In the genomic region with DNA sequence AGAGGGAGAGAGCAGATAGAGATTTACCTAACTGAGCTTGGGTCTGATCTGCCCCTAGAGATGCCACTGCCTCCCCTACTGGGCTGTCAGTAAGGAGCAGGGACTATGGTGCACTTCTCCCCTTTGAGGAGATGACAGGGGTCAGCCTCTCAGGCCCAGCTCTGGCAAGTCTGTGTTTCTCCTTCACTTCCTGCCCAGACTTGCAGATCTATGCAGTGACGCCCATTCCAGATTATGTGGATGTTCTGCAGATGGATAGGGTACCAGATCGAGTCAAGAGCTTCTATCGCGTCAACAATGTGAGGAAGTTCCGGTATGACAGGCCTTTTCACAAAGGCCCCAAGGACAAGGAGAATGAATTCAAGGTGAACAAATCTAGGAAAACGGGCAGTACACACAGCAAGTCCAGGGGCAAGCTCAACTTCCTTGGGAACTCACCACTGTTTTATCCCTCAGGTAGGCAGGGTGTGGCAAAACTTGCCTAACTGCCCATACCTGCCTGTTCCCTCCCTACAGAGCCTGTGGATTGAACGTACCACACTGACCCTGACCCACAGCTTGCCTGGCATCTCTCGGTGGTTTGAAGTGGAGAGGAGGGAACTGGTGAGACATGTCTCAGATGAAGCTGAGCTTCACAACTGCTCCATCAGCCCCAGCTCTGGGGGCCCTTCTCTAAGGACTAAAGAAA, we compare ENCODE assay signal across 19 cellular contexts. TPM values are rescaled to one million over a fixed set of nuclear protein-coding genes. Genes with fewer than 3 reads are reported as not detected.
DNase-seq lines count a peak whose midpoint lies in the region; ATAC-seq and TF ChIP-seq lines count a peak whose summit lies in the region.
"Had no signal": no experiment of that assay in that cellular context is flagged by ENCODE, and none has a peak within 500 bp of the region (broad histone marks: within the 10 kb centered on the region; RNA-seq: fewer than 3 reads in every experiment).

No MANE protein-coding gene starts in this region.

- H3K4me1 ChIP-seq in foreskin keratinocyte, result no peaks in the 10 kb centered on the region
- H3K4me1 ChIP-seq: Peyer's patch had no signal

- no peaks in the 10 kb centered on the region for H3K36me3 Mint-ChIP-seq in type B pancreatic cell

- H3K4me1 Mint-ChIP-seq in type B pancreatic cell (ENCODE audit: unreplicated experiment), result peaks cover 7% of the 10 kb centered on the region

- DNase-seq in activated effector memory CD4-positive, alpha-beta T cell treated with anti-CD3 and anti-CD28 coated beads, Interleukin-2, amount 50 U/mL, for 16 hours, result peak; percentile 52
- DNase-seq in activated effector memory CD4-positive, alpha-beta T cell treated with Interleukin-2 at 50 U/mL for 16 hours, result no peak
- peak; percentile 19 to 49 for DNase-seq in foreskin keratinocyte
- no peak for DNase-seq in type B pancreatic cell (ENCODE audit: extremely low spot score, unreplicated experiment)
- DNase-seq in NCI-H510A (lab: John Stamatoyannopoulos, UW), result no peak
- DNase-seq in activated CD4-positive, alpha-beta T cell treated with anti-CD3 and anti-CD28 coated beads for 1 hour, result no peak
- DNase-seq: 8988T; AML-193; C1 segment of cervical spinal cord; EL; GF-D8; Karpas-422; NCI-H187; NCI-H2107; NCI-H446 treated with DMSO at 0.1 percent for 48 hours; NK-92 treated with Interleukin-12 subunit alpha and Interleukin-12 subunit beta, amount 100 ng/mL, for 24 hours had no signal

- no peaks in the 10 kb centered on the region for H3K27me3 Mint-ChIP-seq in type B pancreatic cell

- H3K4me3 Mint-ChIP-seq in type B pancreatic cell, result peak overlapping the region; percentile 26

- ATAC-seq in foreskin keratinocyte (no peak), HG02885 (IDR thresholded peaks at IDR 0.05; ENCODE audit: poor library complexity, unreplicated experiment) (no peak)

- H3K27ac ChIP-seq in VCaP (peak overlapping the region; percentile 35), foreskin keratinocyte (no peak overlapping the region)
- H3K27ac ChIP-seq: Peyer's patch had no signal

- TF ChIP-seq CTCF in VCaP (conservative IDR thresholded peaks at IDR 0.05), result no peak
- no peak for TF ChIP-seq CTCF in foreskin keratinocyte (conservative IDR thresholded peaks at IDR 0.05)
- no peak for TF ChIP-seq CTCF in type B pancreatic cell (conservative IDR thresholded peaks at IDR 0.05)

- peak overlapping the region; percentile 83 for H3K27ac Mint-ChIP-seq in type B pancreatic cell

- H3K9me3 Mint-ChIP-seq in type B pancreatic cell, result no peaks in the 10 kb centered on the region

- H3K27me3 ChIP-seq in foreskin keratinocyte, result no peaks in the 10 kb centered on the region
- H3K27me3 ChIP-seq: Peyer's patch had no signal

RNA-seq across cellular contexts. Expression of a gene that starts 29.1 kb away (rescaled TPM):
- total RNA-seq in foreskin keratinocyte (195 and 214 TPM in 2 replicates), type B pancreatic cell (ENCODE audit: low replicate concordance) (139 and 187 TPM in 2 replicates)
- polyA plus RNA-seq in foreskin keratinocyte, result 266 and 289 TPM in 2 replicates

RNA-seq across cellular contexts. Expression of a gene that starts 35.0 kb away (rescaled TPM):
- total RNA-seq in foreskin keratinocyte (29.5 and 33.2 TPM in 2 replicates), type B pancreatic cell (ENCODE audit: low replicate concordance) (54.3 and 66.4 TPM in 2 replicates)
- polyA plus RNA-seq in foreskin keratinocyte, result 18.6 and 20.0 TPM in 2 replicates

Comparison
In these comparisons a context has a peak if more than half of its experiments do, and no peak if none do; other contexts are left out.
1. DNase-seq: peak in activated effector memory CD4-positive, alpha-beta T cell treated with anti-CD3 and anti-CD28 coated beads, Interleukin-2, amount 50 U/mL, for 16 hours (single experiment) and foreskin keratinocyte (2 of 2); none in activated effector memory CD4-positive, alpha-beta T cell treated with Interleukin-2 at 50 U/mL for 16 hours (single experiment), type B pancreatic cell (single experiment), NCI-H510A (single experiment) and activated CD4-positive, alpha-beta T cell treated with anti-CD3 and anti-CD28 coated beads for 1 hour (single experiment).